Comparison of ENCODE assay signal across 1 cellular context in the genomic region with DNA sequence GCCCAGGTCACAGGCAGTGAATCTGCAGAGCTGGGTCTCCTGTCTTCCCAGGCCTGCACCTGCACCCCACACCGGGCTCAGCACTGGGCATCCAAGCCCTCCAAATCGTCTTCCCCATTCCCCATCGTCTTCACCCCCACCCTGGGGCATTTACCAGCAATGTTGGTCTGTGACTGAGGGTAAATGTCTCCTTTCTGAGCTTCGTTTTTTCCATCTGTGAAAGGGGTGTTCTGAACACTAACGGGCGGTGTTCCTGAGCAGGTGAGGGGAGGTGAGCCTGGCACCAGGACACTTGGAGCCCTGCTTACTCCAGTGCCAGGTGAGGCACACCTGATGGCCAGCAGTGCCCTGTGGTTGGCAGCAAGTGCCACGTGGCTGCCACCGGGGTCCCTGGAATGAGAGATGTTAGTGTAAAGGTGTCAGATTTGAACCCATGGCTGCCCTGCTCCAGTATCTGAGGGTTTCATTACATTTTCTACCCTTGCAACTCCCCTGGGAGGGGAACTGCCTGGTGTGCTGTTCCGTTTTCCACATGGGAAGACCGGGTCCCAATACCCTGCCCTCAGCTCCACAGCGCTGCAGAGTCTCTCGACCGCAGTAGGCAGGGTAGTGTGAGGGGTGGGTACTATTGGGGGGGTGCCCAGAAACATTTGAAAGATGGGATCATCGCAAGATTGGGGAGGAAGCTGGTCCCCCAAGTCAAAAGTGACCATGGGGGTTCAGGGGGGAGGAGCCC.
TF ChIP-seq lines count a peak whose summit lies in the region.

No MANE protein-coding gene starts in this region.

TF ChIP-seq in HepG2, 621 proteins besides CTCF, POLR2A, EP300 and RAD21 (continued from another document):
- TF ChIP-seq, protein P1, sequence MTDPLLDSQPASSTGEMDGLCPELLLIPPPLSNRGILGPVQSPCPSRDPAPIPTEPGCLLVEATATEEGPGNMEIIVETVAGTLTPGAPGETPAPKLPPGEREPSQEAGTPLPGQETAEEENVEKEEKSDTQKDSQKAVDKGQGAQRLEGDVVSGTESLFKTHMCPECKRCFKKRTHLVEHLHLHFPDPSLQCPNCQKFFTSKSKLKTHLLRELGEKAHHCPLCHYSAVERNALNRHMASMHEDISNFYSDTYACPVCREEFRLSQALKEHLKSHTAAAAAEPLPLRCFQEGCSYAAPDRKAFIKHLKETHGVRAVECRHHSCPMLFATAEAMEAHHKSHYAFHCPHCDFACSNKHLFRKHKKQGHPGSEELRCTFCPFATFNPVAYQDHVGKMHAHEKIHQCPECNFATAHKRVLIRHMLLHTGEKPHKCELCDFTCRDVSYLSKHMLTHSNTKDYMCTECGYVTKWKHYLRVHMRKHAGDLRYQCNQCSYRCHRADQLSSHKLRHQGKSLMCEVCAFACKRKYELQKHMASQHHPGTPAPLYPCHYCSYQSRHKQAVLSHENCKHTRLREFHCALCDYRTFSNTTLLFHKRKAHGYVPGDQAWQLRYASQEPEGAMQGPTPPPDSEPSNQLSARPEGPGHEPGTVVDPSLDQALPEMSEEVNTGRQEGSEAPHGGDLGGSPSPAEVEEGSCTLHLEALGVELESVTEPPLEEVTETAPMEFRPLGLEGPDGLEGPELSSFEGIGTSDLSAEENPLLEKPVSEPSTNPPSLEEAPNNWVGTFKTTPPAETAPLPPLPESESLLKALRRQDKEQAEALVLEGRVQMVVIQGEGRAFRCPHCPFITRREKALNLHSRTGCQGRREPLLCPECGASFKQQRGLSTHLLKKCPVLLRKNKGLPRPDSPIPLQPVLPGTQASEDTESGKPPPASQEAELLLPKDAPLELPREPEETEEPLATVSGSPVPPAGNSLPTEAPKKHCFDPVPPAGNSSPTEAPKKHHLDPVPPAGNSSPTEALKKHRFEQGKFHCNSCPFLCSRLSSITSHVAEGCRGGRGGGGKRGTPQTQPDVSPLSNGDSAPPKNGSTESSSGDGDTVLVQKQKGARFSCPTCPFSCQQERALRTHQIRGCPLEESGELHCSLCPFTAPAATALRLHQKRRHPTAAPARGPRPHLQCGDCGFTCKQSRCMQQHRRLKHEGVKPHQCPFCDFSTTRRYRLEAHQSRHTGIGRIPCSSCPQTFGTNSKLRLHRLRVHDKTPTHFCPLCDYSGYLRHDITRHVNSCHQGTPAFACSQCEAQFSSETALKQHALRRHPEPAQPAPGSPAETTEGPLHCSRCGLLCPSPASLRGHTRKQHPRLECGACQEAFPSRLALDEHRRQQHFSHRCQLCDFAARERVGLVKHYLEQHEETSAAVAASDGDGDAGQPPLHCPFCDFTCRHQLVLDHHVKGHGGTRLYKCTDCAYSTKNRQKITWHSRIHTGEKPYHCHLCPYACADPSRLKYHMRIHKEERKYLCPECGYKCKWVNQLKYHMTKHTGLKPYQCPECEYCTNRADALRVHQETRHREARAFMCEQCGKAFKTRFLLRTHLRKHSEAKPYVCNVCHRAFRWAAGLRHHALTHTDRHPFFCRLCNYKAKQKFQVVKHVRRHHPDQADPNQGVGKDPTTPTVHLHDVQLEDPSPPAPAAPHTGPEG (CRISPR knock-in tag; IDR thresholded peaks at IDR 0.05) = peak; percentile 29; the same call in 1 of the 2 replicates
- TF ChIP-seq DNMT1 (CRISPR knock-in tag; IDR thresholded peaks at IDR 0.05) (no peak), ZFAT (CRISPR knock-in tag; conservative IDR thresholded peaks at IDR 0.05) (no peak), SRSF4 (IDR thresholded peaks at IDR 0.05; ENCODE audit: low read depth, low read length, poor library complexity, severe bottlenecking) (no peak), NFE2L1 (CRISPR knock-in tag; IDR thresholded peaks at IDR 0.05; ENCODE audit: borderline replicate concordance) (no peak), ERF (CRISPR knock-in tag; IDR thresholded peaks at IDR 0.05) (peak; percentile 13; the same call in 1 of the 2 replicates)
- TF ChIP-seq, protein P2, sequence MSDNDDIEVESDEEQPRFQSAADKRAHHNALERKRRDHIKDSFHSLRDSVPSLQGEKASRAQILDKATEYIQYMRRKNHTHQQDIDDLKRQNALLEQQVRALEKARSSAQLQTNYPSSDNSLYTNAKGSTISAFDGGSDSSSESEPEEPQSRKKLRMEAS (IDR thresholded peaks at IDR 0.05) = no peak
- TF ChIP-seq, protein P3, sequence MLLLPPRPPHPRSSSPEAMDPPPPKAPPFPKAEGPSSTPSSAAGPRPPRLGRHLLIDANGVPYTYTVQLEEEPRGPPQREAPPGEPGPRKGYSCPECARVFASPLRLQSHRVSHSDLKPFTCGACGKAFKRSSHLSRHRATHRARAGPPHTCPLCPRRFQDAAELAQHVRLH (CRISPR knock-in tag; IDR thresholded peaks at IDR 0.05; ENCODE audit: borderline replicate concordance, low read depth) = no peak
- TF ChIP-seq, protein P4, sequence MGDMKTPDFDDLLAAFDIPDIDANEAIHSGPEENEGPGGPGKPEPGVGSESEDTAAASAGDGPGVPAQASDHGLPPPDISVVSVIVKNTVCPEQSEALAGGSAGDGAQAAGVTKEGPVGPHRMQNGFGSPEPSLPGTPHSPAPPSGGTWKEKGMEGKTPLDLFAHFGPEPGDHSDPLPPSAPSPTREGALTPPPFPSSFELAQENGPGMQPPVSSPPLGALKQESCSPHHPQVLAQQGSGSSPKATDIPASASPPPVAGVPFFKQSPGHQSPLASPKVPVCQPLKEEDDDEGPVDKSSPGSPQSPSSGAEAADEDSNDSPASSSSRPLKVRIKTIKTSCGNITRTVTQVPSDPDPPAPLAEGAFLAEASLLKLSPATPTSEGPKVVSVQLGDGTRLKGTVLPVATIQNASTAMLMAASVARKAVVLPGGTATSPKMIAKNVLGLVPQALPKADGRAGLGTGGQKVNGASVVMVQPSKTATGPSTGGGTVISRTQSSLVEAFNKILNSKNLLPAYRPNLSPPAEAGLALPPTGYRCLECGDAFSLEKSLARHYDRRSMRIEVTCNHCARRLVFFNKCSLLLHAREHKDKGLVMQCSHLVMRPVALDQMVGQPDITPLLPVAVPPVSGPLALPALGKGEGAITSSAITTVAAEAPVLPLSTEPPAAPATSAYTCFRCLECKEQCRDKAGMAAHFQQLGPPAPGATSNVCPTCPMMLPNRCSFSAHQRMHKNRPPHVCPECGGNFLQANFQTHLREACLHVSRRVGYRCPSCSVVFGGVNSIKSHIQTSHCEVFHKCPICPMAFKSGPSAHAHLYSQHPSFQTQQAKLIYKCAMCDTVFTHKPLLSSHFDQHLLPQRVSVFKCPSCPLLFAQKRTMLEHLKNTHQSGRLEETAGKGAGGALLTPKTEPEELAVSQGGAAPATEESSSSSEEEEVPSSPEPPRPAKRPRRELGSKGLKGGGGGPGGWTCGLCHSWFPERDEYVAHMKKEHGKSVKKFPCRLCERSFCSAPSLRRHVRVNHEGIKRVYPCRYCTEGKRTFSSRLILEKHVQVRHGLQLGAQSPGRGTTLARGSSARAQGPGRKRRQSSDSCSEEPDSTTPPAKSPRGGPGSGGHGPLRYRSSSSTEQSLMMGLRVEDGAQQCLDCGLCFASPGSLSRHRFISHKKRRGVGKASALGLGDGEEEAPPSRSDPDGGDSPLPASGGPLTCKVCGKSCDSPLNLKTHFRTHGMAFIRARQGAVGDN (CRISPR knock-in tag; IDR thresholded peaks at IDR 0.05) = peak; percentile 69
